In the genomic region with DNA sequence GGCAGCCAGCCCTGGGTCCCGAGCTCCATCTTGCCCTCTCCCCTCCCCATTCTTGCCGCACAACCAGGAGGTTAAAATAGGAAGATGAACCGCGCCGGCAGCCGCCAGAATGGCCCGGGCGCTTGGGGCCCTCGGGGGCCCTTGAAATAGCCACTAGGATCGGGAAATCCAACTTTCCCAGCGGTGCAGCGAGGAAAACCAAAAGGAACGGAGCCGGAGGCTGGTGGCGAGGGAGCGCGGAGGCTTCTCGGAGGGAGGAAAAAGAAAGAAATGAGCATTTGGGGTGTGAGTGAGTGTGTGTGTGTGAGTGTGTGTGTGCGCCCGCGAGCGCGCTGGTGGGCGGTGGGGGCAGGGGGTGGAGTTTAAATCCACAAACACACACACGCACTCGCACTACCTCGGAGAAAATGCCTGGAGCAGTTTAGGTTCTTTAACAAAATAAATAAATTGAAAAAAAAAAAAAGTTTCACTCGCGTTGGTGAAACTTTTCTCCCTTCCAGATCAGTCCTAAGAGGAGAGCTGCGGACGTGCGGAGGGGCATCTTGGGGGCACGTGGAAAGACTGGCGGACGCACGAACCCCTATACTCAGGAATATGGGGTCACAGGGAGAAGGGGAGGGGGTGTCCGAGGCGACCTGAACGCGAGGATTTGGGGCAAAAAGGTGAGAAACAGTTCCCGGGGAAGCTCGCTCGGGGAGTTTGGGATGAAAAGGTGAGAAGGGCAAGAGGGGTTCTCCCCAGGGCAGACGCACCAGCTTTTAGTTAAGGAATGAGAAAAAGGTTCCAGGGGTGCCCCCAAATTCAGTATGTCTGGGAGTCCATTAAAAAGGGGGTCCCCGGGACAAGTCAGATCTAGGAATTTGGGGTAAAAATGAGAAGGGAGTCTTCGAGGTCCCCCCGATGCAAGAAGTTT, we compare ENCODE assay signal across 1 cellular context.
TF ChIP-seq lines count a peak whose summit lies in the region.

No MANE protein-coding gene starts in this region.

TF ChIP-seq in HEK293, 187 proteins besides CTCF, POLR2A, EP300 and RAD21 (continued from another document):
- TF ChIP-seq, protein P1, sequence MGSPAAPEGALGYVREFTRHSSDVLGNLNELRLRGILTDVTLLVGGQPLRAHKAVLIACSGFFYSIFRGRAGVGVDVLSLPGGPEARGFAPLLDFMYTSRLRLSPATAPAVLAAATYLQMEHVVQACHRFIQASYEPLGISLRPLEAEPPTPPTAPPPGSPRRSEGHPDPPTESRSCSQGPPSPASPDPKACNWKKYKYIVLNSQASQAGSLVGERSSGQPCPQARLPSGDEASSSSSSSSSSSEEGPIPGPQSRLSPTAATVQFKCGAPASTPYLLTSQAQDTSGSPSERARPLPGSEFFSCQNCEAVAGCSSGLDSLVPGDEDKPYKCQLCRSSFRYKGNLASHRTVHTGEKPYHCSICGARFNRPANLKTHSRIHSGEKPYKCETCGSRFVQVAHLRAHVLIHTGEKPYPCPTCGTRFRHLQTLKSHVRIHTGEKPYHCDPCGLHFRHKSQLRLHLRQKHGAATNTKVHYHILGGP (tag by site-specific recombination; IDR thresholded peaks at IDR 0.05) = no peak
- TF ChIP-seq ZNF175 (tag by site-specific recombination; IDR thresholded peaks at IDR 0.05) (no peak), ZBTB7A (tag by site-specific recombination; IDR thresholded peaks at IDR 0.05; ENCODE audit: low read depth) (no peak), ZFP69B (tag by site-specific recombination; IDR thresholded peaks at IDR 0.05) (peak; percentile 74), ZNF155 (tag by site-specific recombination; IDR thresholded peaks at IDR 0.05) (no peak), SP3 (tag by site-specific recombination; IDR thresholded peaks at IDR 0.05) (peak; percentile 71), ZFHX2 (tag by site-specific recombination; conservative IDR thresholded peaks at IDR 0.05) (peak; percentile 98), ZNF112 (tag by site-specific recombination; IDR thresholded peaks at IDR 0.05) (no peak), ZNF623 (tag by site-specific recombination; IDR thresholded peaks at IDR 0.05) (no peak), TRIM28 (IDR thresholded peaks at IDR 0.05; ENCODE audit: borderline replicate concordance, low read length) (no peak), SETDB1 (IDR thresholded peaks at IDR 0.05; ENCODE audit: insufficient read length, low read length) (no peak), IKZF3 (tag by site-specific recombination; IDR thresholded peaks at IDR 0.05) (peak; percentile 26)
- TF ChIP-seq, protein P2, sequence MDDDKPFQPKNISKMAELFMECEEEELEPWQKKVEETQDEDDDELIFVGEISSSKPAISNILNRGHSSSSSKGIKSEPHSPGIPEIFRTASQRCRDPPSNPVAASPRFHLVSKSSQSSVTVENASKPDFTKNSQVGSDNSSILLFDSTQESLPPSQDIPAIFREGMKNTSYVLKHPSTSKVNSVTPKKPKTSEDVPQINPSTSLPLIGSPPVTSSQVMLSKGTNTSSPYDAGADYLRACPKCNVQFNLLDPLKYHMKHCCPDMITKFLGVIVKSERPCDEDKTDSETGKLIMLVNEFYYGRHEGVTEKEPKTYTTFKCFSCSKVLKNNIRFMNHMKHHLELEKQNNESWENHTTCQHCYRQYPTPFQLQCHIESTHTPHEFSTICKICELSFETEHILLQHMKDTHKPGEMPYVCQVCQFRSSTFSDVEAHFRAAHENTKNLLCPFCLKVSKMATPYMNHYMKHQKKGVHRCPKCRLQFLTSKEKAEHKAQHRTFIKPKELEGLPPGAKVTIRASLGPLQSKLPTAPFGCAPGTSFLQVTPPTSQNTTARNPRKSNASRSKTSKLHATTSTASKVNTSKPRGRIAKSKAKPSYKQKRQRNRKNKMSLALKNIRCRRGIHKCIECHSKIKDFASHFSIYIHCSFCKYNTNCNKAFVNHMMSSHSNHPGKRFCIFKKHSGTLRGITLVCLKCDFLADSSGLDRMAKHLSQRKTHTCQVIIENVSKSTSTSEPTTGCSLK (tag by site-specific recombination; IDR thresholded peaks at IDR 0.05) = no peak
- TF ChIP-seq, protein P3, sequence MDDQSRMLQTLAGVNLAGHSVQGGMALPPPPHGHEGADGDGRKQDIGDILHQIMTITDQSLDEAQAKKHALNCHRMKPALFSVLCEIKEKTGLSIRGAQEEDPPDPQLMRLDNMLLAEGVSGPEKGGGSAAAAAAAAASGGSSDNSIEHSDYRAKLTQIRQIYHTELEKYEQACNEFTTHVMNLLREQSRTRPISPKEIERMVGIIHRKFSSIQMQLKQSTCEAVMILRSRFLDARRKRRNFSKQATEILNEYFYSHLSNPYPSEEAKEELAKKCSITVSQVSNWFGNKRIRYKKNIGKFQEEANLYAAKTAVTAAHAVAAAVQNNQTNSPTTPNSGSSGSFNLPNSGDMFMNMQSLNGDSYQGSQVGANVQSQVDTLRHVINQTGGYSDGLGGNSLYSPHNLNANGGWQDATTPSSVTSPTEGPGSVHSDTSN (CRISPR knock-in tag; IDR thresholded peaks at IDR 0.05) = no peak
